In the genomic region with DNA sequence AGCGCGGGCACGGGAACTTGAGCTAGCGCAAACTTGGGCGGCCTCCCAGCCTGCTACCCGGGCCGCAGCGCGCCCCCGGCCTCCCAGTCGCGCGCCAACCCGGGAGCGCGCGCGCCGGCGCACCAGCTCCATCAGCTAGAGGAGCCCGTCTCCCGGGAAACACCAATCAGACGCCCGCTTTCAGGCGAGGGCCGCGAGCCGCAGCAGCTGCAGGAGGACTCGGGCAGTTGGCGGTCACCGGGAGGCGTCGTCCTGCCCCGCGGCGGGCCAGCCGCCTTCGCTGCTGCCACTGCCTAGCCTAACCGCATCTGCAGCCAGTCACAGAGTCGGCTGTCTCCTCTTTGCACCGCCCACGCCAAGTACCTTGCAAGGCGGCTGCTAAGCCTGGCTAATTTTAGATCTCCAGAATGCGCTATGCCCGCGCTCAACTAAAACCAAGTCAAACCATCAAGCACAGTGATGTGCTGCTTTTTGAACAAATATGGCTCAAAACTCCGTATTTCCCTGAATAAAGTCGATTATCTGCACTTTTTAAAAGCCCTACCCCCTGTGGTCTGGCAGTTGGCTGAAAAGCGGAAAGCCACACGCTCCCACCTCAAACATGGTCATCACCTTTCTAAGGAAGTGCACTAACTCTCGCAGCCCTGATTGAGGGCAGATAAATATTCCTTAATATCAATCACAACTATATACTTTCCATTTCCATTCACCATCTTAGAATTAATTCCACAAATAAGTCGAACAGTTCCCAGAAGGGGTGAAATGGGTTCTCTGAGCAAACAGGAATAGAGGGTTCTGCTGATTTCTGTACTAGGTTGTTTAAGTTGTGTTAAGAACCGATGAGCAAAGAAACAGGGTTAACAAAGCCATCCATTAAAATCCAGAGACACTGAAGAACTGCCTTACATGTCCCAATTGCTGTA, we compare ENCODE assay signal across 2 cellular contexts.
TF ChIP-seq lines count a peak whose summit lies in the region.

No MANE protein-coding gene starts in this region.

TF ChIP-seq in SK-N-SH treated with all-trans-retinoic acid at 6 μM for 48 hours, 23 proteins besides CTCF, POLR2A, EP300 and RAD21 (continued from another document):
- TF ChIP-seq, protein P1, sequence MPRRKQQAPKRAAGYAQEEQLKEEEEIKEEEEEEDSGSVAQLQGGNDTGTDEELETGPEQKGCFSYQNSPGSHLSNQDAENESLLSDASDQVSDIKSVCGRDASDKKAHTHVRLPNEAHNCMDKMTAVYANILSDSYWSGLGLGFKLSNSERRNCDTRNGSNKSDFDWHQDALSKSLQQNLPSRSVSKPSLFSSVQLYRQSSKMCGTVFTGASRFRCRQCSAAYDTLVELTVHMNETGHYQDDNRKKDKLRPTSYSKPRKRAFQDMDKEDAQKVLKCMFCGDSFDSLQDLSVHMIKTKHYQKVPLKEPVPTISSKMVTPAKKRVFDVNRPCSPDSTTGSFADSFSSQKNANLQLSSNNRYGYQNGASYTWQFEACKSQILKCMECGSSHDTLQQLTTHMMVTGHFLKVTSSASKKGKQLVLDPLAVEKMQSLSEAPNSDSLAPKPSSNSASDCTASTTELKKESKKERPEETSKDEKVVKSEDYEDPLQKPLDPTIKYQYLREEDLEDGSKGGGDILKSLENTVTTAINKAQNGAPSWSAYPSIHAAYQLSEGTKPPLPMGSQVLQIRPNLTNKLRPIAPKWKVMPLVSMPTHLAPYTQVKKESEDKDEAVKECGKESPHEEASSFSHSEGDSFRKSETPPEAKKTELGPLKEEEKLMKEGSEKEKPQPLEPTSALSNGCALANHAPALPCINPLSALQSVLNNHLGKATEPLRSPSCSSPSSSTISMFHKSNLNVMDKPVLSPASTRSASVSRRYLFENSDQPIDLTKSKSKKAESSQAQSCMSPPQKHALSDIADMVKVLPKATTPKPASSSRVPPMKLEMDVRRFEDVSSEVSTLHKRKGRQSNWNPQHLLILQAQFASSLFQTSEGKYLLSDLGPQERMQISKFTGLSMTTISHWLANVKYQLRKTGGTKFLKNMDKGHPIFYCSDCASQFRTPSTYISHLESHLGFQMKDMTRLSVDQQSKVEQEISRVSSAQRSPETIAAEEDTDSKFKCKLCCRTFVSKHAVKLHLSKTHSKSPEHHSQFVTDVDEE (CRISPR knock-in tag; IDR thresholded peaks at IDR 0.05): peak; percentile 84; the same call in 1 of the 2 replicates
- TF ChIP-seq ZNF565 (CRISPR knock-in tag; conservative IDR thresholded peaks at IDR 0.05; ENCODE audit: low read depth): no peak
- TF ChIP-seq ZNF8 (CRISPR knock-in tag; IDR thresholded peaks at IDR 0.05): no peak
- no peak for TF ChIP-seq TOX (CRISPR knock-in tag; IDR thresholded peaks at IDR 0.05; ENCODE audit: borderline replicate concordance)
- TF ChIP-seq, protein P2, sequence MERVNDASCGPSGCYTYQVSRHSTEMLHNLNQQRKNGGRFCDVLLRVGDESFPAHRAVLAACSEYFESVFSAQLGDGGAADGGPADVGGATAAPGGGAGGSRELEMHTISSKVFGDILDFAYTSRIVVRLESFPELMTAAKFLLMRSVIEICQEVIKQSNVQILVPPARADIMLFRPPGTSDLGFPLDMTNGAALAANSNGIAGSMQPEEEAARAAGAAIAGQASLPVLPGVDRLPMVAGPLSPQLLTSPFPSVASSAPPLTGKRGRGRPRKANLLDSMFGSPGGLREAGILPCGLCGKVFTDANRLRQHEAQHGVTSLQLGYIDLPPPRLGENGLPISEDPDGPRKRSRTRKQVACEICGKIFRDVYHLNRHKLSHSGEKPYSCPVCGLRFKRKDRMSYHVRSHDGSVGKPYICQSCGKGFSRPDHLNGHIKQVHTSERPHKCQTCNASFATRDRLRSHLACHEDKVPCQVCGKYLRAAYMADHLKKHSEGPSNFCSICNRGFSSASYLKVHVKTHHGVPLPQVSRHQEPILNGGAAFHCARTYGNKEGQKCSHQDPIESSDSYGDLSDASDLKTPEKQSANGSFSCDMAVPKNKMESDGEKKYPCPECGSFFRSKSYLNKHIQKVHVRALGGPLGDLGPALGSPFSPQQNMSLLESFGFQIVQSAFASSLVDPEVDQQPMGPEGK (CRISPR knock-in tag; IDR thresholded peaks at IDR 0.05; ENCODE audit: borderline replicate concordance): no peak
- 0 out of 2 replicates have a peak, but pooled peaks have one; percentile 14 for TF ChIP-seq ZFP3 (CRISPR knock-in tag; IDR thresholded peaks at IDR 0.05)
- no peak for TF ChIP-seq GLIS3 (CRISPR knock-in tag; IDR thresholded peaks at IDR 0.05)
- TF ChIP-seq, protein P3, sequence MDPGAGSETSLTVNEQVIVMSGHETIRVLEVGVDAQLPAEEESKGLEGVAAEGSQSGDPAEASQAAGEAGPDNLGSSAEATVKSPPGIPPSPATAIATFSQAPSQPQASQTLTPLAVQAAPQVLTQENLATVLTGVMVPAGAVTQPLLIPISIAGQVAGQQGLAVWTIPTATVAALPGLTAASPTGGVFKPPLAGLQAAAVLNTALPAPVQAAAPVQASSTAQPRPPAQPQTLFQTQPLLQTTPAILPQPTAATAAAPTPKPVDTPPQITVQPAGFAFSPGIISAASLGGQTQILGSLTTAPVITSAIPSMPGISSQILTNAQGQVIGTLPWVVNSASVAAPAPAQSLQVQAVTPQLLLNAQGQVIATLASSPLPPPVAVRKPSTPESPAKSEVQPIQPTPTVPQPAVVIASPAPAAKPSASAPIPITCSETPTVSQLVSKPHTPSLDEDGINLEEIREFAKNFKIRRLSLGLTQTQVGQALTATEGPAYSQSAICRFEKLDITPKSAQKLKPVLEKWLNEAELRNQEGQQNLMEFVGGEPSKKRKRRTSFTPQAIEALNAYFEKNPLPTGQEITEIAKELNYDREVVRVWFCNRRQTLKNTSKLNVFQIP (CRISPR knock-in tag; IDR thresholded peaks at IDR 0.05; ENCODE audit: borderline replicate concordance, low read depth): no peak
- no peak for TF ChIP-seq ESRRG (CRISPR knock-in tag; IDR thresholded peaks at IDR 0.05)
- no peak for TF ChIP-seq ZFP30 (CRISPR knock-in tag; IDR thresholded peaks at IDR 0.05)
- TF ChIP-seq BACH2 (CRISPR knock-in tag; IDR thresholded peaks at IDR 0.05; ENCODE audit: borderline replicate concordance): no peak
- 0 out of 2 replicates have a peak, but pooled peaks have one; percentile 67 for TF ChIP-seq CSDC2 (CRISPR knock-in tag; IDR thresholded peaks at IDR 0.05)

TF ChIP-seq in H1, 55 proteins besides CTCF, POLR2A, EP300 and RAD21 (continued from another document and continues in another):
- TF ChIP-seq HDAC6 (IDR thresholded peaks at IDR 0.05; ENCODE audit: low read depth, low read length) (no peak), KDM5A (IDR thresholded peaks at IDR 0.05; ENCODE audit: low read length) (no peak), EGR1 (IDR thresholded peaks at IDR 0.05; ENCODE audit: borderline replicate concordance, low read depth, low read length) (peak; percentile 92), SP1 (IDR thresholded peaks at IDR 0.05; ENCODE audit: low read depth, low read length) (peak; percentile 12; the same call in 1 of the 2 replicates), BACH1 (IDR thresholded peaks at IDR 0.05; ENCODE audit: low read length) (no peak), SIX5 (IDR thresholded peaks at IDR 0.05; ENCODE audit: low read depth, low read length) (no peak), BRCA1 (IDR thresholded peaks at IDR 0.05; ENCODE audit: low read depth, low read length) (no peak), CHD1 (IDR thresholded peaks at IDR 0.05; ENCODE audit: low read depth, low read length) (no peak), RBBP5 (IDR thresholded peaks at IDR 0.05; ENCODE audit: borderline replicate concordance, low read depth, low read length) (peak; percentile 47; the same call in 1 of the 2 replicates), CREB1 (IDR thresholded peaks at IDR 0.05) (peak; percentile 52; the same call in 1 of the 2 replicates), CBX5 (IDR thresholded peaks at IDR 0.05; ENCODE audit: low read depth, low read length) (no peak), MAFK (IDR thresholded peaks at IDR 0.05; ENCODE audit: low read depth, low read length) (no peak), GTF2F1 (IDR thresholded peaks at IDR 0.05; ENCODE audit: borderline replicate concordance, low read depth, low read length) (no peak), TBP (IDR thresholded peaks at IDR 0.05; ENCODE audit: low read depth, low read length) (peak; percentile 59; the same call in 1 of the 2 replicates), CTBP2 (IDR thresholded peaks at IDR 0.05; ENCODE audit: borderline replicate concordance, insufficient read depth, insufficient read length, low read length) (no peak), SUZ12 (IDR thresholded peaks at IDR 0.05; ENCODE audit: low read length) (peak; percentile 37; the same call in 1 of the 2 replicates), MAX (IDR thresholded peaks at IDR 0.05) (peak; percentile 65), EZH2 (IDR thresholded peaks at IDR 0.05; ENCODE audit: low read depth, low read length, severe bottlenecking) (no peak), JUN (IDR thresholded peaks at IDR 0.05; ENCODE audit: low read depth, low read length) (no peak)
- TF ChIP-seq, protein P4, sequence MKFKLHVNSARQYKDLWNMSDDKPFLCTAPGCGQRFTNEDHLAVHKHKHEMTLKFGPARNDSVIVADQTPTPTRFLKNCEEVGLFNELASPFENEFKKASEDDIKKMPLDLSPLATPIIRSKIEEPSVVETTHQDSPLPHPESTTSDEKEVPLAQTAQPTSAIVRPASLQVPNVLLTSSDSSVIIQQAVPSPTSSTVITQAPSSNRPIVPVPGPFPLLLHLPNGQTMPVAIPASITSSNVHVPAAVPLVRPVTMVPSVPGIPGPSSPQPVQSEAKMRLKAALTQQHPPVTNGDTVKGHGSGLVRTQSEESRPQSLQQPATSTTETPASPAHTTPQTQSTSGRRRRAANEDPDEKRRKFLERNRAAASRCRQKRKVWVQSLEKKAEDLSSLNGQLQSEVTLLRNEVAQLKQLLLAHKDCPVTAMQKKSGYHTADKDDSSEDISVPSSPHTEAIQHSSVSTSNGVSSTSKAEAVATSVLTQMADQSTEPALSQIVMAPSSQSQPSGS (IDR thresholded peaks at IDR 0.05; ENCODE audit: low read length): no peak
- TF ChIP-seq, protein P5, sequence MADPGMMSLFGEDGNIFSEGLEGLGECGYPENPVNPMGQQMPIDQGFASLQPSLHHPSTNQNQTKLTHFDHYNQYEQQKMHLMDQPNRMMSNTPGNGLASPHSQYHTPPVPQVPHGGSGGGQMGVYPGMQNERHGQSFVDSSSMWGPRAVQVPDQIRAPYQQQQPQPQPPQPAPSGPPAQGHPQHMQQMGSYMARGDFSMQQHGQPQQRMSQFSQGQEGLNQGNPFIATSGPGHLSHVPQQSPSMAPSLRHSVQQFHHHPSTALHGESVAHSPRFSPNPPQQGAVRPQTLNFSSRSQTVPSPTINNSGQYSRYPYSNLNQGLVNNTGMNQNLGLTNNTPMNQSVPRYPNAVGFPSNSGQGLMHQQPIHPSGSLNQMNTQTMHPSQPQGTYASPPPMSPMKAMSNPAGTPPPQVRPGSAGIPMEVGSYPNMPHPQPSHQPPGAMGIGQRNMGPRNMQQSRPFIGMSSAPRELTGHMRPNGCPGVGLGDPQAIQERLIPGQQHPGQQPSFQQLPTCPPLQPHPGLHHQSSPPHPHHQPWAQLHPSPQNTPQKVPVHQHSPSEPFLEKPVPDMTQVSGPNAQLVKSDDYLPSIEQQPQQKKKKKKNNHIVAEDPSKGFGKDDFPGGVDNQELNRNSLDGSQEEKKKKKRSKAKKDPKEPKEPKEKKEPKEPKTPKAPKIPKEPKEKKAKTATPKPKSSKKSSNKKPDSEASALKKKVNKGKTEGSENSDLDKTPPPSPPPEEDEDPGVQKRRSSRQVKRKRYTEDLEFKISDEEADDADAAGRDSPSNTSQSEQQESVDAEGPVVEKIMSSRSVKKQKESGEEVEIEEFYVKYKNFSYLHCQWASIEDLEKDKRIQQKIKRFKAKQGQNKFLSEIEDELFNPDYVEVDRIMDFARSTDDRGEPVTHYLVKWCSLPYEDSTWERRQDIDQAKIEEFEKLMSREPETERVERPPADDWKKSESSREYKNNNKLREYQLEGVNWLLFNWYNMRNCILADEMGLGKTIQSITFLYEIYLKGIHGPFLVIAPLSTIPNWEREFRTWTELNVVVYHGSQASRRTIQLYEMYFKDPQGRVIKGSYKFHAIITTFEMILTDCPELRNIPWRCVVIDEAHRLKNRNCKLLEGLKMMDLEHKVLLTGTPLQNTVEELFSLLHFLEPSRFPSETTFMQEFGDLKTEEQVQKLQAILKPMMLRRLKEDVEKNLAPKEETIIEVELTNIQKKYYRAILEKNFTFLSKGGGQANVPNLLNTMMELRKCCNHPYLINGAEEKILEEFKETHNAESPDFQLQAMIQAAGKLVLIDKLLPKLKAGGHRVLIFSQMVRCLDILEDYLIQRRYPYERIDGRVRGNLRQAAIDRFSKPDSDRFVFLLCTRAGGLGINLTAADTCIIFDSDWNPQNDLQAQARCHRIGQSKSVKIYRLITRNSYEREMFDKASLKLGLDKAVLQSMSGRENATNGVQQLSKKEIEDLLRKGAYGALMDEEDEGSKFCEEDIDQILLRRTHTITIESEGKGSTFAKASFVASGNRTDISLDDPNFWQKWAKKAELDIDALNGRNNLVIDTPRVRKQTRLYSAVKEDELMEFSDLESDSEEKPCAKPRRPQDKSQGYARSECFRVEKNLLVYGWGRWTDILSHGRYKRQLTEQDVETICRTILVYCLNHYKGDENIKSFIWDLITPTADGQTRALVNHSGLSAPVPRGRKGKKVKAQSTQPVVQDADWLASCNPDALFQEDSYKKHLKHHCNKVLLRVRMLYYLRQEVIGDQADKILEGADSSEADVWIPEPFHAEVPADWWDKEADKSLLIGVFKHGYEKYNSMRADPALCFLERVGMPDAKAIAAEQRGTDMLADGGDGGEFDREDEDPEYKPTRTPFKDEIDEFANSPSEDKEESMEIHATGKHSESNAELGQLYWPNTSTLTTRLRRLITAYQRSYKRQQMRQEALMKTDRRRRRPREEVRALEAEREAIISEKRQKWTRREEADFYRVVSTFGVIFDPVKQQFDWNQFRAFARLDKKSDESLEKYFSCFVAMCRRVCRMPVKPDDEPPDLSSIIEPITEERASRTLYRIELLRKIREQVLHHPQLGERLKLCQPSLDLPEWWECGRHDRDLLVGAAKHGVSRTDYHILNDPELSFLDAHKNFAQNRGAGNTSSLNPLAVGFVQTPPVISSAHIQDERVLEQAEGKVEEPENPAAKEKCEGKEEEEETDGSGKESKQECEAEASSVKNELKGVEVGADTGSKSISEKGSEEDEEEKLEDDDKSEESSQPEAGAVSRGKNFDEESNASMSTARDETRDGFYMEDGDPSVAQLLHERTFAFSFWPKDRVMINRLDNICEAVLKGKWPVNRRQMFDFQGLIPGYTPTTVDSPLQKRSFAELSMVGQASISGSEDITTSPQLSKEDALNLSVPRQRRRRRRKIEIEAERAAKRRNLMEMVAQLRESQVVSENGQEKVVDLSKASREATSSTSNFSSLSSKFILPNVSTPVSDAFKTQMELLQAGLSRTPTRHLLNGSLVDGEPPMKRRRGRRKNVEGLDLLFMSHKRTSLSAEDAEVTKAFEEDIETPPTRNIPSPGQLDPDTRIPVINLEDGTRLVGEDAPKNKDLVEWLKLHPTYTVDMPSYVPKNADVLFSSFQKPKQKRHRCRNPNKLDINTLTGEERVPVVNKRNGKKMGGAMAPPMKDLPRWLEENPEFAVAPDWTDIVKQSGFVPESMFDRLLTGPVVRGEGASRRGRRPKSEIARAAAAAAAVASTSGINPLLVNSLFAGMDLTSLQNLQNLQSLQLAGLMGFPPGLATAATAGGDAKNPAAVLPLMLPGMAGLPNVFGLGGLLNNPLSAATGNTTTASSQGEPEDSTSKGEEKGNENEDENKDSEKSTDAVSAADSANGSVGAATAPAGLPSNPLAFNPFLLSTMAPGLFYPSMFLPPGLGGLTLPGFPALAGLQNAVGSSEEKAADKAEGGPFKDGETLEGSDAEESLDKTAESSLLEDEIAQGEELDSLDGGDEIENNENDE (IDR thresholded peaks at IDR 0.05; ENCODE audit: insufficient replicate concordance, low read length): no peak
- TF ChIP-seq, protein P6, sequence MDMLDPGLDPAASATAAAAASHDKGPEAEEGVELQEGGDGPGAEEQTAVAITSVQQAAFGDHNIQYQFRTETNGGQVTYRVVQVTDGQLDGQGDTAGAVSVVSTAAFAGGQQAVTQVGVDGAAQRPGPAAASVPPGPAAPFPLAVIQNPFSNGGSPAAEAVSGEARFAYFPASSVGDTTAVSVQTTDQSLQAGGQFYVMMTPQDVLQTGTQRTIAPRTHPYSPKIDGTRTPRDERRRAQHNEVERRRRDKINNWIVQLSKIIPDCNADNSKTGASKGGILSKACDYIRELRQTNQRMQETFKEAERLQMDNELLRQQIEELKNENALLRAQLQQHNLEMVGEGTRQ (IDR thresholded peaks at IDR 0.05; ENCODE audit: low read length): no peak
